Comparison of ENCODE assay signal across 8 cellular contexts in genomic region chr13:74133657-74134201, GRCh38. TPM values are rescaled to one million over a fixed set of nuclear protein-coding genes. Genes with fewer than 3 reads are reported as not detected.
DNase-seq lines count a peak whose midpoint lies in the region; ATAC-seq, FAIRE-seq and TF ChIP-seq lines count a peak whose summit lies in the region.

No MANE protein-coding gene starts in this region.

- H3K9ac ChIP-seq in BLaER1 treated with 17β-estradiol and CSF1 and Interleukin-3, amounts not matched to agents 10 nM and 100 nM = peak overlapping the region; percentile 73 to 93 (median 87)
- peak overlapping the region in 3 of 4 experiments; percentile 32 to 68 (median 39); a peak in 6 of 7 replicates for H3K9ac ChIP-seq in H1 (replicated peaks in 1 of 4; ENCODE audit: extremely low read depth in 1 of 4, low read depth in 3 of 4, low read length in 3 of 4)

- DNase-seq in NCI-H774 (lab: John Stamatoyannopoulos, UW) (peak; percentile 42), H1 (ENCODE audit: low read depth in 1 of 2, low spot score in 2 of 2) (peak; percentile 65 to 80), mesothelial cell of epicardium (ENCODE audit: low spot score in 2 of 2, unreplicated experiment in 2 of 2) (peak; percentile 76 to 88)
- peak; percentile 78 to 86 for DNase-seq in activated CD8-positive, alpha-beta memory T cell treated with anti-CD3 and anti-CD28 coated beads for 4 hours (ENCODE audit: low read depth in 2 of 2)
- DNase-seq in stimulated activated CD8-positive, alpha-beta memory T cell treated with anti-CD3 and anti-CD28 coated beads, Interleukin-12 subunit alpha, Interleukin-12 subunit beta, amount 100 ng/mL, for 4 hours (ENCODE audit: low read depth) = peak; percentile 74

- no peak for TF ChIP-seq CTCF in H1 (IDR thresholded peaks at IDR 0.05; ENCODE audit: control extremely low read depth in 1 of 3, insufficient read depth in 1 of 3, low read depth in 1 of 3, low read length in 3 of 3)
- no peak for TF ChIP-seq CTCF in mesothelial cell of epicardium (IDR thresholded peaks at IDR 0.05; ENCODE audit: unreplicated experiment)

- H3K79me2 ChIP-seq in H1 (ENCODE audit: control insufficient read depth in 1 of 2, insufficient read depth in 2 of 2, low read length in 2 of 2) = peaks cover 0 to 42% of the 10 kb centered on the region in 2 experiments; a peak in 3 of 4 replicates

- peak overlapping the region; percentile 99 for H3K27ac Mint-ChIP-seq in mesothelial cell of epicardium

- H2BK15ac ChIP-seq in H1 (ENCODE audit: low read length) = no peak overlapping the region

- H4K5ac ChIP-seq in H1 (ENCODE audit: insufficient read length, low read depth, low read length) = peak overlapping the region; percentile 7

- no peaks in the 10 kb centered on the region for H3K79me1 ChIP-seq in H1 (ENCODE audit: low read depth, low read length)

- TF ChIP-seq POLR2A in H1 (IDR thresholded peaks at IDR 0.05; ENCODE audit: control extremely low read depth in 1 of 2, low read depth in 2 of 2, low read length in 2 of 2) = peak; percentile 33 to 46

- peaks cover 0 to 5% (median 0%) of the 10 kb centered on the region in 11 experiments; a peak in 1 of 22 replicates for H3K36me3 ChIP-seq in BLaER1 treated with 17β-estradiol and CSF1 and Interleukin-3, amounts not matched to agents 10 nM and 100 nM
- no peaks in the 10 kb centered on the region for H3K36me3 ChIP-seq in H1 (ENCODE audit: control insufficient read depth in 2 of 4, insufficient read depth in 4 of 4, low read length in 3 of 4)

- H3K27me3 ChIP-seq in BLaER1 treated with 17β-estradiol and CSF1 and Interleukin-3, amounts not matched to agents 10 nM and 100 nM = no peaks in the 10 kb centered on the region
- no peaks in the 10 kb centered on the region; a peak in 1 of 7 replicates for H3K27me3 ChIP-seq in H1 (replicated peaks in 1 of 4; ENCODE audit: control insufficient read depth in 3 of 4, extremely low read depth in 1 of 4, insufficient read depth in 3 of 4, low read length in 3 of 4)

- H4K20me1 ChIP-seq in BLaER1 treated with 17β-estradiol and CSF1 and Interleukin-3, amounts not matched to agents 10 nM and 100 nM = peaks cover 0 to 34% (median 5%) of the 10 kb centered on the region in 11 experiments; a peak in 9 of 22 replicates
- no peaks in the 10 kb centered on the region for H4K20me1 ChIP-seq in H1 (replicated peaks in 1 of 2; ENCODE audit: control insufficient read depth in 1 of 2, insufficient read depth in 2 of 2, low read length in 2 of 2)

- no peaks in the 10 kb centered on the region for H3K36me3 Mint-ChIP-seq in mesothelial cell of epicardium

- peaks cover 0 to 3% (median 0%) of the 10 kb centered on the region in 11 experiments; a peak in 1 of 22 replicates for H3K9me3 ChIP-seq in BLaER1 treated with 17β-estradiol and CSF1 and Interleukin-3, amounts not matched to agents 10 nM and 100 nM (replicated peaks in 1 of 11)
- H3K9me3 ChIP-seq in H1 (ENCODE audit: insufficient read depth in 2 of 2, low read depth in 1 of 2, low read length in 1 of 2) = no peaks in the 10 kb centered on the region

- H2AFZ ChIP-seq in H1 (ENCODE audit: low read length) = no peak overlapping the region

- 1% methylated on average over 19 of the region's 35 CpGs; no CpG with 5 or more reads in 1 of the 2 experiments for WGBS in H1 (ENCODE audit: extremely low coverage in 1 of 2, insufficient coverage in 1 of 2, insufficient read length in 1 of 2, insufficient replicate concordance in 2 of 2, low coverage in 1 of 2, low lambda C conversion rate in 2 of 2, missing lambda C conversion rate in 1 of 2), 2 experiments

- peak overlapping the region; percentile 100 for H3K4me3 Mint-ChIP-seq in mesothelial cell of epicardium

- H3K4me3 ChIP-seq in BLaER1 treated with 17β-estradiol and CSF1 and Interleukin-3, amounts not matched to agents 10 nM and 100 nM = peak overlapping the region; percentile 74 to 97 (median 87)
- peak overlapping the region; percentile 86 to 100 (median 88) for H3K4me3 ChIP-seq in H1 (ENCODE audit: extremely low read depth in 1 of 4, insufficient read depth in 2 of 4, low read depth in 3 of 4, low read length in 4 of 4)

- peak; percentile 37 for ATAC-seq in GM19328 (IDR thresholded peaks at IDR 0.05; ENCODE audit: unreplicated experiment)
- ATAC-seq in HG03442 (IDR thresholded peaks at IDR 0.05; ENCODE audit: unreplicated experiment) = peak; percentile 39

- H3K27me3 Mint-ChIP-seq in mesothelial cell of epicardium (ENCODE audit: low read depth) = no peaks in the 10 kb centered on the region

- no peak overlapping the region for H3K4ac ChIP-seq in H1 (replicated peaks; ENCODE audit: insufficient read length, low read depth, low read length)

- no peaks in the 10 kb centered on the region for H3K9me3 Mint-ChIP-seq in mesothelial cell of epicardium

- CTCF ChIA-PET in H1 (lab: Charles Lee; ENCODE audit: partially characterized antibody) = interaction anchor here (0.6 kb wide), 1 partner anchor 31 kb away, joined by 3 read pairs; no protein-coding TSS in a partner anchor

- FAIRE-seq in H1 (lab: Jason Lieb, UNC) = no peak

- no peak overlapping the region for H2BK5ac ChIP-seq in H1 (ENCODE audit: low read depth, low read length)

- no peak overlapping the region for H4K91ac ChIP-seq in H1 (replicated peaks; ENCODE audit: insufficient read length, low read length)

- H2BK120ac ChIP-seq in H1 (replicated peaks; ENCODE audit: low read depth, low read length) = no peak overlapping the region

- peak overlapping the region; percentile 40 for H3K56ac ChIP-seq in H1 (replicated peaks; ENCODE audit: insufficient read length, low read depth, low read length)

- H3K27ac ChIP-seq in BLaER1 treated with 17β-estradiol and CSF1 and Interleukin-3, amounts not matched to agents 10 nM and 100 nM = peak overlapping the region; percentile 11 to 96 (median 81); a peak in 20 of 22 replicates
- 0 out of 2 replicates have a peak overlapping the region, but pooled peaks have one; percentile 19 for H3K27ac ChIP-seq in H1 (ENCODE audit: low read depth, low read length)

- peaks cover 22% of the 10 kb centered on the region for H3K23me2 ChIP-seq in H1 (ENCODE audit: low read depth, low read length)

- H3K18ac ChIP-seq in H1 (ENCODE audit: extremely low read depth, low read length) = peak overlapping the region; percentile 56

- no peak for TF ChIP-seq RAD21 in H1 (IDR thresholded peaks at IDR 0.05 in 1 of 2, conservative IDR thresholded peaks at IDR 0.05 in 1 of 2; ENCODE audit: low read depth in 2 of 2, low read length in 2 of 2)

- H2BK12ac ChIP-seq in H1 (ENCODE audit: low read depth, low read length) = no peak overlapping the region

- no peak for TF ChIP-seq EP300 in H1 (IDR thresholded peaks at IDR 0.05; ENCODE audit: borderline replicate concordance in 1 of 2, low read depth in 2 of 2, low read length in 2 of 2)

- H3K23ac ChIP-seq in H1 (ENCODE audit: insufficient read length) = no peak overlapping the region

- H3K4me1 ChIP-seq in BLaER1 treated with 17β-estradiol and CSF1 and Interleukin-3, amounts not matched to agents 10 nM and 100 nM = peaks cover 18 to 43% (median 36%) of the 10 kb centered on the region in 10 experiments
- peaks cover 2 to 5% (median 3%) of the 10 kb centered on the region in 4 experiments; a peak in 5 of 7 replicates for H3K4me1 ChIP-seq in H1 (replicated peaks in 1 of 4; ENCODE audit: control insufficient read depth in 3 of 4, insufficient read depth in 4 of 4, low read length in 3 of 4)

- H3K4me1 Mint-ChIP-seq in mesothelial cell of epicardium = peaks cover 25% of the 10 kb centered on the region

- no peak overlapping the region for H2AK5ac ChIP-seq in H1 (ENCODE audit: low read depth, low read length)

- no peak overlapping the region for H2BK20ac ChIP-seq in H1 (ENCODE audit: low read length)

- POLR2A ChIA-PET in H1 (lab: Charles Lee; ENCODE audit: partially characterized antibody) = interaction anchor here (1.0 kb wide), 1 partner anchor 31 kb away, joined by 3 read pairs; no protein-coding TSS in a partner anchor

- H4K8ac ChIP-seq in H1 (ENCODE audit: extremely low read depth, insufficient read depth, low read length) = no peak overlapping the region

- no peak overlapping the region for H3K14ac ChIP-seq in H1 (ENCODE audit: insufficient read length)

- peak overlapping the region; percentile 76 to 96 (median 89) for H3K4me2 ChIP-seq in BLaER1 treated with 17β-estradiol and CSF1 and Interleukin-3, amounts not matched to agents 10 nM and 100 nM
- peak overlapping the region; percentile 84 to 91 for H3K4me2 ChIP-seq in H1 (ENCODE audit: insufficient read depth in 1 of 2, low read depth in 2 of 2, low read length in 2 of 2)

TF ChIP-seq in H1, 55 proteins besides CTCF, POLR2A, EP300 and RAD21 (continues in another document):
- peak; percentile 74 for TF ChIP-seq TAF1 (IDR thresholded peaks at IDR 0.05; ENCODE audit: low read depth, low read length)
- TF ChIP-seq PHF8 (conservative IDR thresholded peaks at IDR 0.05; ENCODE audit: low read depth, low read length) = peak; percentile 62; the same call in 1 of the 2 replicates
- TF ChIP-seq BCL11A (IDR thresholded peaks at IDR 0.05; ENCODE audit: low read depth in 2 of 2, low read length in 2 of 2) = no peak
- peak; percentile 62 for TF ChIP-seq SAP30 (IDR thresholded peaks at IDR 0.05; ENCODE audit: insufficient read depth, insufficient replicate concordance, low read length)
- TF ChIP-seq KDM1A (IDR thresholded peaks at IDR 0.05; ENCODE audit: borderline replicate concordance, low read length) = no peak
- TF ChIP-seq USF2 (IDR thresholded peaks at IDR 0.05; ENCODE audit: low read length) = peak; percentile 52
- TF ChIP-seq ASH2L (IDR thresholded peaks at IDR 0.05; ENCODE audit: low read length) = peak; percentile 81
- peak; percentile 54 for TF ChIP-seq BACH1 (IDR thresholded peaks at IDR 0.05; ENCODE audit: low read length)
- TF ChIP-seq CBX5 (IDR thresholded peaks at IDR 0.05; ENCODE audit: low read depth, low read length) = no peak
- TF ChIP-seq SRF (IDR thresholded peaks at IDR 0.05; ENCODE audit: low read depth, low read length) = no peak

RNA-seq across cellular contexts. Expression of gene KLF12, which starts 0.5 kb away (rescaled TPM):
- 11.8 and 12.1 TPM in 2 replicates for total RNA-seq in H1 (2021; fragmentation: NEBNext Ultra II Directional; extraction: Animal tissue kit (Norgen Biotek cat#: 25700))
- 6.1 and 6.6 TPM in 2 replicates for polyA plus RNA-seq in H1 (2011; rRNA removed)
- polyA plus RNA-seq in H1 (2011; cell fraction: cytosol; rRNA removed) = 3.1 TPM
- 10.6 TPM for polyA plus RNA-seq in H1 (2011; cell fraction: nucleus; rRNA removed)
- 2.7 to 3.8 TPM (median 3.3 TPM) in 4 replicates for polyA plus RNA-seq in H1 (2012, experiment 1 of 2)
- polyA plus RNA-seq in H1 (2012, experiment 2 of 2) = 0.35 TPM
- 4.4 TPM for polyA plus RNA-seq in H1 (2013, experiment 1 of 2)
- 4.1 TPM for polyA plus RNA-seq in H1 (2013, experiment 2 of 2)
- 59.2 and 68.5 TPM in 2 replicates for polyA minus RNA-seq in H1 (2011; rRNA and poly(A)+ RNA removed)
- 7.3 TPM for polyA minus RNA-seq in H1 (2011; cell fraction: cytosol; rRNA and poly(A)+ RNA removed)
- 54.9 TPM for polyA minus RNA-seq in H1 (2011; cell fraction: nucleus; rRNA and poly(A)+ RNA removed)
- 29.4 to 33.9 TPM (median 31.0 TPM) in 3 replicates for total RNA-seq in mesothelial cell of epicardium

Comparison
In these comparisons a context has a peak if more than half of its experiments do, and no peak if none do; other contexts are left out.
1. Peak in every context shown above with its lines: DNase-seq, ATAC-seq, H3K4me3 ChIP-seq and H3K27ac ChIP-seq.